8 cellular contexts compared by ENCODE assay signal in the genomic region with DNA sequence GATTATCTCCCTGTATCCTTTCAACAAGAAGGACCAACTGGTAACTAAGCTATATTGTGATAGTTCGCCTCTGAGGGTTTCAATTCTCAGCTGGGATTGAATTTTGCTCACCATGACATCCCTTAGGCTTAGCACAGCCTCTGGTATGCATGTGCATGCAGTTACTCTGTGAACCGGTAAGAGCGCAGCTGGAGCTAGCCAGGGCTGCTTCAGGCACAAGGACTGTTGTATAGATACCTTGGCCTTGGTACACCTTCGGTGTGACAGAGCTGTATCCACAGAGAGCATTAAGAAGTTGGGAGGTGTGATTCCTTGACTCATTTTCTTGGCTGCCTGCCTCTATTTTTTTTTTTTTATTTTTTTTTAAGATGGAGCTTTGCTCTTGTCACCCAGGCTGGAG. TPM values are rescaled to one million over a fixed set of nuclear protein-coding genes. Genes with fewer than 3 reads are reported as not detected.
DNase-seq lines count a peak whose midpoint lies in the region; ATAC-seq, FAIRE-seq and TF ChIP-seq lines count a peak whose summit lies in the region.

No MANE protein-coding gene starts in this region.

- peak overlapping the region; percentile 8; the same call in 1 of the 2 replicates for H3K4me3 ChIP-seq in AG10803 (ENCODE audit: low read length)
- H3K4me3 ChIP-seq in HEK293 (ENCODE audit: low read depth, low read length) = no peak overlapping the region
- no peak overlapping the region for H3K4me3 ChIP-seq in astrocyte (ENCODE audit: insufficient read depth, low read depth, low read length)
- H3K4me3 ChIP-seq in adrenal gland = no peak overlapping the region

- peak overlapping the region; percentile 41 for H3K27ac Mint-ChIP-seq in astrocyte (ENCODE audit: unreplicated experiment)
- H3K27ac Mint-ChIP-seq in memory B cell = no peak overlapping the region

- ATAC-seq in memory B cell (ENCODE audit: low read depth) = no peak
- no peak for ATAC-seq in HG02571 (IDR thresholded peaks at IDR 0.05; ENCODE audit: unreplicated experiment)

- H3K27ac ChIP-seq in HEK293 (ENCODE audit: extremely low read depth, low read depth, low read length) = no peak overlapping the region; the same call in 1 of the 2 replicates
- no peak overlapping the region for H3K27ac ChIP-seq in astrocyte (ENCODE audit: low read depth, low read length)
- peak overlapping the region in 2 of 5 donors; percentile 36 to 95 for H3K27ac ChIP-seq in adrenal gland

- FAIRE-seq in astrocyte (lab: Jason Lieb, UNC) = no peak

- peak overlapping the region; percentile 56 for H3K9ac ChIP-seq in astrocyte (ENCODE audit: low read length)

- CTCF ChIA-PET in HEK293 (lab: Yijun Ruan, JAX) = interaction anchor here (0.6 to 2.9 kb wide), 9 partner anchors 10 to 1862 kb away, joined by 3 to 13 read pairs (median 3); no protein-coding TSS in a partner anchor

- H3K27me3 ChIP-seq in astrocyte (ENCODE audit: insufficient read depth, low read length) (no peaks in the 10 kb centered on the region), adrenal gland (no peaks in the 10 kb centered on the region)

- DNase-seq in AG10803 (ENCODE audit: low read depth) = peak; percentile 37
- DNase-seq in astrocyte (ENCODE audit: low read depth) = no peak
- DNase-seq in memory B cell (ENCODE audit: low spot score in 2 of 2) = no peak
- DNase-seq in NCI-H1694 (lab: John Stamatoyannopoulos, UW) = no peak
- no peak for DNase-seq in NCI-H2107 treated with DMSO at 0.1 percent for 48 hours (lab: John Stamatoyannopoulos, UW; ENCODE audit: unreplicated experiment)
- no peak for DNase-seq in adrenal gland

- peaks cover 70% of the 10 kb centered on the region for H3K79me2 ChIP-seq in astrocyte (ENCODE audit: insufficient read depth, low read length)

- H3K9me3 ChIP-seq in HEK293 (ENCODE audit: control insufficient read depth, insufficient read depth, low read depth, low read length) (no peaks in the 10 kb centered on the region), astrocyte (ENCODE audit: insufficient read depth, low read depth, low read length) (no peaks in the 10 kb centered on the region), adrenal gland (replicated peaks in 1 of 3) (no peaks in the 10 kb centered on the region)

- intact Hi-C loops in adrenal gland (cut with DNase I) = no loop called here

- peaks cover 34% of the 10 kb centered on the region for H4K20me1 ChIP-seq in astrocyte (ENCODE audit: insufficient read depth, low read length)

- H2AFZ ChIP-seq in astrocyte (ENCODE audit: low read depth, low read length) = no peak overlapping the region

- TF ChIP-seq CTCF in AG10803 (conservative IDR thresholded peaks at IDR 0.05; ENCODE audit: low read length) (peak; percentile 32), HEK293 (tag by site-specific recombination; IDR thresholded peaks at IDR 0.05) (no peak), astrocyte (IDR thresholded peaks at IDR 0.05; ENCODE audit: insufficient read depth, low read depth, low read length) (no peak), adrenal gland (IDR thresholded peaks at IDR 0.05) (peak in 1 of 6 experiments; percentile 16)

- peaks cover 6% of the 10 kb centered on the region for H3K36me3 Mint-ChIP-seq in astrocyte (ENCODE audit: low read depth, unreplicated experiment)
- H3K36me3 Mint-ChIP-seq in memory B cell = no peaks in the 10 kb centered on the region

- POLR2A ChIA-PET in HEK293 (lab: Yijun Ruan, JAX) = interaction anchor here (0.7 to 4.3 kb wide), 9 partner anchors 11 to 125 kb away, joined by 3 to 38 read pairs (median 4); a partner anchor contains a TSS

- TF ChIP-seq POLR2A in adrenal gland (IDR thresholded peaks at IDR 0.05) = no peak

- WGBS in adrenal gland, 4 donors = 47 to 71% (median 64%) methylated on average over 3 to 4 of the region's 4 CpGs

- H3K4me3 Mint-ChIP-seq in astrocyte (ENCODE audit: unreplicated experiment) = peak overlapping the region; percentile 72
- H3K4me3 Mint-ChIP-seq in memory B cell = peak overlapping the region; percentile 29

- H3K36me3 ChIP-seq in HEK293 (ENCODE audit: control insufficient read depth in 2 of 2, insufficient read depth in 1 of 2, low read length in 2 of 2) = peaks cover 0 to 25% of the 10 kb centered on the region in 2 experiments; a peak in 2 of 3 replicates
- peaks cover 3% of the 10 kb centered on the region for H3K36me3 ChIP-seq in astrocyte (ENCODE audit: insufficient read depth, low read length)
- no peaks in the 10 kb centered on the region for H3K36me3 ChIP-seq in adrenal gland (replicated peaks in 1 of 2)

- H3K4me1 Mint-ChIP-seq in astrocyte (ENCODE audit: low read depth, unreplicated experiment) = peaks cover 28% of the 10 kb centered on the region
- H3K4me1 Mint-ChIP-seq in memory B cell = peaks cover 26% of the 10 kb centered on the region

- peak overlapping the region; percentile 91 for H3K4me2 ChIP-seq in astrocyte (ENCODE audit: low read length)

- H3K4me1 ChIP-seq in HEK293 (ENCODE audit: control insufficient read depth, insufficient read depth, low read length) = peaks cover 16% of the 10 kb centered on the region
- H3K4me1 ChIP-seq in astrocyte (ENCODE audit: insufficient read depth, low read length) = peaks cover 45% of the 10 kb centered on the region
- peaks cover 37 to 53% of the 10 kb centered on the region in 2 donors for H3K4me1 ChIP-seq in adrenal gland (replicated peaks in 1 of 2)

- no peaks in the 10 kb centered on the region for H3K27me3 Mint-ChIP-seq in astrocyte (ENCODE audit: low read depth, unreplicated experiment)
- H3K27me3 Mint-ChIP-seq in memory B cell = no peaks in the 10 kb centered on the region

- H3K9me3 Mint-ChIP-seq in astrocyte (ENCODE audit: unreplicated experiment) (no peaks in the 10 kb centered on the region), memory B cell (no peaks in the 10 kb centered on the region)

TF ChIP-seq in HEK293, 187 proteins besides CTCF, POLR2A, EP300 and RAD21 (continues in another document):
- TF ChIP-seq ZNF174 (tag by site-specific recombination; IDR thresholded peaks at IDR 0.05) (no peak), ZNF366 (tag by site-specific recombination; conservative IDR thresholded peaks at IDR 0.05) (no peak), ZNF776 (tag by site-specific recombination; IDR thresholded peaks at IDR 0.05; ENCODE audit: borderline replicate concordance) (no peak), GFI1B (tag by site-specific recombination; IDR thresholded peaks at IDR 0.05) (0 out of 2 replicates have a peak, but pooled peaks have one; percentile 16), ZXDB (tag by site-specific recombination; IDR thresholded peaks at IDR 0.05) (0 out of 2 replicates have a peak, but pooled peaks have one; percentile 18), YY2 (tag by site-specific recombination; IDR thresholded peaks at IDR 0.05) (no peak), ZNF600 (tag by site-specific recombination; IDR thresholded peaks at IDR 0.05) (peak; percentile 14; the same call in 1 of the 2 replicates), ZBTB48 (tag by site-specific recombination; IDR thresholded peaks at IDR 0.05) (no peak)
- TF ChIP-seq, protein P1, sequence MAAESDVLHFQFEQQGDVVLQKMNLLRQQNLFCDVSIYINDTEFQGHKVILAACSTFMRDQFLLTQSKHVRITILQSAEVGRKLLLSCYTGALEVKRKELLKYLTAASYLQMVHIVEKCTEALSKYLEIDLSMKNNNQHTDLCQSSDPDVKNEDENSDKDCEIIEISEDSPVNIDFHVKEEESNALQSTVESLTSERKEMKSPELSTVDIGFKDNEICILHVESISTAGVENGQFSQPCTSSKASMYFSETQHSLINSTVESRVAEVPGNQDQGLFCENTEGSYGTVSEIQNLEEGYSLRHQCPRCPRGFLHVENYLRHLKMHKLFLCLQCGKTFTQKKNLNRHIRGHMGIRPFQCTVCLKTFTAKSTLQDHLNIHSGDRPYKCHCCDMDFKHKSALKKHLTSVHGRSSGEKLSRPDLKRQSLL (tag by site-specific recombination; IDR thresholded peaks at IDR 0.05) = no peak
- TF ChIP-seq, protein P2, sequence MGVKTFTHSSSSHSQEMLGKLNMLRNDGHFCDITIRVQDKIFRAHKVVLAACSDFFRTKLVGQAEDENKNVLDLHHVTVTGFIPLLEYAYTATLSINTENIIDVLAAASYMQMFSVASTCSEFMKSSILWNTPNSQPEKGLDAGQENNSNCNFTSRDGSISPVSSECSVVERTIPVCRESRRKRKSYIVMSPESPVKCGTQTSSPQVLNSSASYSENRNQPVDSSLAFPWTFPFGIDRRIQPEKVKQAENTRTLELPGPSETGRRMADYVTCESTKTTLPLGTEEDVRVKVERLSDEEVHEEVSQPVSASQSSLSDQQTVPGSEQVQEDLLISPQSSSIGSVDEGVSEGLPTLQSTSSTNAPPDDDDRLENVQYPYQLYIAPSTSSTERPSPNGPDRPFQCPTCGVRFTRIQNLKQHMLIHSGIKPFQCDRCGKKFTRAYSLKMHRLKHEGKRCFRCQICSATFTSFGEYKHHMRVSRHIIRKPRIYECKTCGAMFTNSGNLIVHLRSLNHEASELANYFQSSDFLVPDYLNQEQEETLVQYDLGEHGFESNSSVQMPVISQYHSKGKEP (tag by site-specific recombination; IDR thresholded peaks at IDR 0.05) = 0 out of 2 replicates have a peak, but pooled peaks have one; percentile 63

RNA-seq across cellular contexts. Expression of a gene that starts 2.3 kb away (rescaled TPM):
- total RNA-seq in astrocyte = 214 and 224 TPM in 2 replicates
- 100 to 1,000 TPM in 2 of 8 donors, 10 to 100 TPM in 6; 30.0 to 201 (median 80.7) TPM for total RNA-seq in adrenal gland
- 100 to 1,000 TPM; 131 to 170 (median 134) TPM for polyA plus RNA-seq in adrenal gland

RNA-seq across cellular contexts. Expression of a gene that starts 2.3 kb away (rescaled TPM):
- total RNA-seq in astrocyte (16.5 and 18.1 TPM in 2 replicates), adrenal gland (10 to 100 TPM; 19.9 to 85.6 (median 44.7) TPM)
- polyA plus RNA-seq in adrenal gland = 1 to 10 TPM; 8.4 to 8.6 (median 8.5) TPM

RNA-seq across cellular contexts. Expression of a gene that starts 3.1 kb away (rescaled TPM):
- total RNA-seq in astrocyte (67.3 and 79.3 TPM in 2 replicates), adrenal gland (10 to 100 TPM; 18.1 to 58.6 (median 38.7) TPM)
- 100 to 1,000 TPM in 2 of 3 donors, 10 to 100 TPM in 1; 15.8 to 250 (median 126) TPM for polyA plus RNA-seq in adrenal gland

RNA-seq across cellular contexts. Expression of a gene that starts 28.4 kb away (rescaled TPM):
- 61.5 and 64.8 TPM in 2 replicates for total RNA-seq in astrocyte
- total RNA-seq in adrenal gland = 10 to 100 TPM; 34.0 to 70.8 (median 54.1) TPM
- 100 to 1,000 TPM in 1 of 3 donors, 10 to 100 TPM in 2; 57.8 to 115 (median 73.3) TPM for polyA plus RNA-seq in adrenal gland

RNA-seq across cellular contexts. Expression of a gene that starts 37.8 kb away (rescaled TPM):
- 1.3 and 1.5 TPM in 2 replicates for total RNA-seq in astrocyte
- total RNA-seq in adrenal gland = 1 to 10 TPM in 7 of 8 donors, under 1 TPM in 1; 0.72 to 3.6 (median 2.1) TPM
- polyA plus RNA-seq in adrenal gland = 10 to 100 TPM in 2 of 3 donors, 1 to 10 TPM in 1; 2.2 to 18.7 (median 15.7) TPM
